ENCODE assay signal across 9 cellular contexts in genomic region chrX:130340271-130340670, GRCh38. TPM values are rescaled to one million over a fixed set of nuclear protein-coding genes. Genes with fewer than 3 reads are reported as not detected.
DNase-seq lines count a peak whose midpoint lies in the region; ATAC-seq and TF ChIP-seq lines count a peak whose summit lies in the region.
"Had no signal": no experiment of that assay in that cellular context is flagged by ENCODE, and none has a peak within 500 bp of the region (broad histone marks: within the 10 kb centered on the region; RNA-seq: fewer than 3 reads in every experiment).

No MANE protein-coding gene starts in this region.

- peak overlapping the region; percentile 68 for H3K4me3 ChIP-seq in GM23338
- peak overlapping the region; percentile 68 for H3K4me3 ChIP-seq in RWPE2 (ENCODE audit: severe bottlenecking)
- peak overlapping the region; percentile 69 to 90 (median 79) for H3K4me3 ChIP-seq in skeletal muscle tissue (ENCODE audit: low read length in 3 of 3)

- H3K27ac ChIP-seq in GM23338 (ENCODE audit: low read depth) = no peak overlapping the region
- H3K27ac ChIP-seq in RWPE2 (ENCODE audit: poor library complexity, severe bottlenecking) = no peak overlapping the region
- peak overlapping the region; percentile 38 for H3K27ac ChIP-seq in skeletal muscle tissue (ENCODE audit: low read depth, low read length)
- no peak overlapping the region for H3K27ac ChIP-seq in substantia nigra (ENCODE audit: low read depth, low read length, poor library complexity, severe bottlenecking)

- no peaks in the 10 kb centered on the region; the same call in 2 of the 3 replicates for H3K36me3 Mint-ChIP-seq in GM23338 (ENCODE audit: low read depth)

- H3K79me2 ChIP-seq in GM23338 (replicated peaks; ENCODE audit: insufficient read depth) = no peaks in the 10 kb centered on the region

- no peak overlapping the region for H3K27ac Mint-ChIP-seq in GM23338

- H3K9me3 Mint-ChIP-seq in GM23338 = no peaks in the 10 kb centered on the region; the same call in 2 of the 3 replicates

- H3K9me3 ChIP-seq in RWPE2 (ENCODE audit: severe bottlenecking) = no peaks in the 10 kb centered on the region
- H3K9me3 ChIP-seq in skeletal muscle tissue (ENCODE audit: control insufficient read depth in 3 of 3, low read length in 3 of 3) = no peaks in the 10 kb centered on the region

- TF ChIP-seq CTCF in GM23338 (conservative IDR thresholded peaks at IDR 0.05; ENCODE audit: low read depth in 2 of 2) (no peak), RWPE2 (IDR thresholded peaks at IDR 0.05; ENCODE audit: poor library complexity, severe bottlenecking) (no peak)

- no peaks in the 10 kb centered on the region for H3F3A ChIP-seq in GM23338 (replicated peaks; ENCODE audit: low read depth)

- H3K4me3 Mint-ChIP-seq in GM23338 = peak overlapping the region; percentile 88

- H2AFZ ChIP-seq in GM23338 = no peak overlapping the region

- H3K4me1 ChIP-seq in GM23338 (ENCODE audit: insufficient read depth) (peaks cover 10% of the 10 kb centered on the region; the same call in 1 of the 2 replicates), RWPE2 (ENCODE audit: insufficient read depth, poor library complexity, severe bottlenecking) (no peaks in the 10 kb centered on the region), skeletal muscle tissue (ENCODE audit: control insufficient read depth in 3 of 3, insufficient read depth in 3 of 3, low read length in 3 of 3) (no peaks in the 10 kb centered on the region)

- ATAC-seq in GM23338 (no peak), RWPE2 (ENCODE audit: low read depth) (no peak), HG03469 (IDR thresholded peaks at IDR 0.05; ENCODE audit: unreplicated experiment) (no peak)

- no peaks in the 10 kb centered on the region for H3K9me2 ChIP-seq in GM23338 (ENCODE audit: insufficient read depth)

- peaks cover 32% of the 10 kb centered on the region for H3K4me1 Mint-ChIP-seq in GM23338

- DNase-seq in GM23338 (ENCODE audit: low spot score) (no peak), RWPE2 (ENCODE audit: low spot score) (no peak), foreskin melanocyte (peak; percentile 0), substantia nigra (lab: John Stamatoyannopoulos, UW) (no peak), Kasumi-1 (lab: John Stamatoyannopoulos, UW) (no peak)
- DNase-seq in stimulated activated CD4-positive, alpha-beta T cell treated with anti-CD3 and anti-CD28 coated beads, Interleukin-4, amount 100 ng/mL, for 4 hours = no peak

- no peaks in the 10 kb centered on the region for H4K20me1 ChIP-seq in GM23338 (replicated peaks; ENCODE audit: insufficient read depth)

- no peaks in the 10 kb centered on the region for H3K27me3 ChIP-seq in GM23338 (ENCODE audit: insufficient read depth)
- no peaks in the 10 kb centered on the region for H3K27me3 ChIP-seq in RWPE2 (ENCODE audit: insufficient read depth, poor library complexity, severe bottlenecking)
- H3K27me3 ChIP-seq in skeletal muscle tissue (ENCODE audit: control insufficient read depth in 3 of 3, insufficient read depth in 3 of 3, low read length in 3 of 3) = no peaks in the 10 kb centered on the region

- H3K27me3 Mint-ChIP-seq in GM23338 (ENCODE audit: insufficient read depth, low read depth, poor library complexity) = peaks cover 8% of the 10 kb centered on the region

- peak overlapping the region; percentile 85 for H3K4me2 ChIP-seq in GM23338

- H3K36me3 ChIP-seq in GM23338 (ENCODE audit: insufficient read depth) = no peaks in the 10 kb centered on the region
- no peaks in the 10 kb centered on the region for H3K36me3 ChIP-seq in RWPE2 (ENCODE audit: low read depth)
- no peaks in the 10 kb centered on the region for H3K36me3 ChIP-seq in skeletal muscle tissue (ENCODE audit: control insufficient read depth in 3 of 3, insufficient read depth in 3 of 3, low read length in 3 of 3)

- peak overlapping the region; percentile 69 to 77 (median 76) for H3K9ac ChIP-seq in skeletal muscle tissue (ENCODE audit: low read depth in 1 of 3, low read length in 3 of 3)

TF ChIP-seq in GM23338, 12 proteins besides CTCF, POLR2A, EP300 and RAD21:
- TF ChIP-seq EZH2phosphoT487 (IDR thresholded peaks at IDR 0.05; ENCODE audit: unreplicated experiment) (no peak), ZNF114 (CRISPR knock-in tag; IDR thresholded peaks at IDR 0.05) (no peak)

RNA-seq across cellular contexts. Expression of gene SLC25A14, which starts 0.6 kb away (rescaled TPM):
- 8.3 and 12.3 TPM in 2 replicates for total RNA-seq in GM23338 (2014; rRNA removed; shearing (Covaris generic))
- 9.2 and 14.9 TPM in 2 replicates for polyA plus RNA-seq in GM23338 (2016; fragmentation: Nextera tagmentation; extraction: Ambion mirVana)
- 5.7 TPM for total RNA-seq in skeletal muscle tissue

RNA-seq across cellular contexts. Expression of gene GPR119, which starts 45.2 kb away (rescaled TPM):
- total RNA-seq in GM23338 (2014; rRNA removed; shearing (Covaris generic)) = not detected in 2 replicates
- polyA plus RNA-seq in GM23338 (2016; fragmentation: Nextera tagmentation; extraction: Ambion mirVana) = not detected in 2 replicates
- total RNA-seq in skeletal muscle tissue = not detected
- total RNA-seq: temporal lobe had no signal
